2 cellular contexts compared by ENCODE assay signal in genomic region chr1:201562257-201562656, GRCh38.
TF ChIP-seq lines count a peak whose summit lies in the region.

No MANE protein-coding gene starts in this region.

TF ChIP-seq in A549, 52 proteins besides CTCF, POLR2A, EP300 and RAD21:
- no peak for TF ChIP-seq BHLHE40 (IDR thresholded peaks at IDR 0.05; ENCODE audit: low read depth, low read length)
- no peak for TF ChIP-seq MYC (IDR thresholded peaks at IDR 0.05; ENCODE audit: borderline replicate concordance, low read length)

TF ChIP-seq in IMR-90, 13 proteins besides CTCF, POLR2A, EP300 and RAD21:
- TF ChIP-seq FOS (IDR thresholded peaks at IDR 0.05; ENCODE audit: low read depth, low read length) (peak; percentile 87; the same call in 1 of the 2 replicates), MAFK (IDR thresholded peaks at IDR 0.05; ENCODE audit: low read depth, low read length) (no peak)
TF ChIP-seq in IMR-90: peak in this region for 1.
